In the genomic region with DNA sequence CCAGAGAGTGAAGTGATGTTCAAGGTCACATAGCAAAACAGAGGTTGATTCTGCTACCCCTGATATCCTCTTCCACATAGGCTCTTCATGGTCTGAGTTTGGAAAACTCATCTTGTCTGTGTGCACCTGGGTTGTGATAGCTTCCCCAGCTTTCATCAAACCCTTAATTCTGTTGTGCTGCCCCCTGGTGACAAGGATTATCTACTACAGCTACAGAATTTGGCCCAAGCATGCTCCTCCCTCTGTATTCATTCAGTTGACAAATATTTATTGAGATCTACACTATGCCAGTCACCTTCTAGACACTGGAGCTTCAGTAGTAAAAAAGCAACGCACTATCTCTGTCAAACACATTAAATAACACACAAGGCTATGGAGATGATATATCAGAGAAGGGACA, we compare ENCODE assay signal across 8 cellular contexts. TPM values are rescaled to one million over a fixed set of nuclear protein-coding genes. Genes with fewer than 3 reads are reported as not detected.
DNase-seq lines count a peak whose midpoint lies in the region; ATAC-seq, FAIRE-seq and TF ChIP-seq lines count a peak whose summit lies in the region.

No MANE protein-coding gene starts in this region.

- H3K27ac Mint-ChIP-seq in immature natural killer cell: no peak overlapping the region

- TF ChIP-seq RAD21 in GM12878 (IDR thresholded peaks at IDR 0.05; ENCODE audit: insufficient read depth, low read depth, low read length): peak; percentile 58

- SMC1A ChIA-PET in GM12878 (lab: Charles Lee; ENCODE audit: uncharacterized antibody, unreplicated experiment): interaction anchor here (0.6 to 2.7 kb wide), 36 partner anchors 13 to 527 kb away, joined by 3 to 237 read pairs (median 7); a partner anchor contains a TSS

- peak; percentile 67 for TF ChIP-seq CTCF in cardiac muscle cell (IDR thresholded peaks at IDR 0.05; ENCODE audit: low read depth, low read length)
- peak; percentile 53 for TF ChIP-seq CTCF in NB4 (IDR thresholded peaks at IDR 0.05; ENCODE audit: low read depth, low read length)
- peak; percentile 59 to 68 (median 64); a peak in 5 of 6 replicates for TF ChIP-seq CTCF in GM12878 (IDR thresholded peaks at IDR 0.05 in 2 of 3, conservative IDR thresholded peaks at IDR 0.05 in 1 of 3; ENCODE audit: control insufficient read depth in 2 of 3, extremely low read depth in 1 of 3, insufficient read depth in 1 of 3, low read depth in 3 of 3, low read length in 3 of 3)

- no peaks in the 10 kb centered on the region for H3K36me3 ChIP-seq in cardiac muscle cell
- no peaks in the 10 kb centered on the region for H3K36me3 ChIP-seq in GM12878 (ENCODE audit: control insufficient read depth in 2 of 2, insufficient read depth in 2 of 2, low read length in 1 of 2)

- H3K27me3 ChIP-seq in cardiac muscle cell (no peaks in the 10 kb centered on the region), GM12878 (replicated peaks in 1 of 2; ENCODE audit: control insufficient read depth in 2 of 2, insufficient read depth in 2 of 2, low read length in 1 of 2) (peaks cover 0 to 3% of the 10 kb centered on the region in 2 experiments; a peak in 1 of 4 replicates)

- TF ChIP-seq POLR2A in NB4 (IDR thresholded peaks at IDR 0.05; ENCODE audit: extremely low read depth, insufficient read length) (no peak), GM12878 (IDR thresholded peaks at IDR 0.05; ENCODE audit: low read depth, low read length) (no peak)

- no peaks in the 10 kb centered on the region for H3K79me2 ChIP-seq in GM12878 (ENCODE audit: control insufficient read depth, insufficient read depth, low read length)

- RAD21 ChIA-PET in GM12878 (lab: Charles Lee; ENCODE audit: unreplicated experiment): interaction anchor here (0.7 to 2.7 kb wide), 27 partner anchors 18 to 351 kb away, joined by 3 to 184 read pairs (median 6); a partner anchor contains a TSS

- no peak overlapping the region for H3K4me3 Mint-ChIP-seq in immature natural killer cell

- H3K4me1 ChIP-seq in cardiac muscle cell (ENCODE audit: low read depth) (peaks cover 5% of the 10 kb centered on the region), GM12878 (ENCODE audit: control insufficient read depth, insufficient read depth, low read length) (no peaks in the 10 kb centered on the region)

- no peaks in the 10 kb centered on the region for H4K20me1 ChIP-seq in GM12878 (ENCODE audit: control insufficient read depth, insufficient read depth)

- no TSS peak for BruUV-seq in GM12878 (replicated peaks; lab: Mats Ljungman, UMichigan)

- peaks cover 0 to 2% (median 0%) of the 10 kb centered on the region in 6 donors for H3K9me3 Mint-ChIP-seq in immature natural killer cell

- no peak overlapping the region for H2AFZ ChIP-seq in GM12878 (ENCODE audit: control insufficient read depth, low read depth, low read length)

- DNase-seq in cardiac muscle cell (ENCODE audit: low read depth in 1 of 2, low spot score in 1 of 2): peak; percentile 70 to 71
- DNase-seq in Right ventricle myocardium inferior (ENCODE audit: missing footprints): no peak
- peak; percentile 53 for DNase-seq in NB4 (ENCODE audit: low read depth)
- peak; percentile 3 to 34 for DNase-seq in SW 1271 (lab: John Stamatoyannopoulos, UW)
- DNase-seq in GM12878 (ENCODE audit: low read depth, low spot score): no peak
- peak; percentile 6 to 38 (median 36) for DNase-seq in immature natural killer cell
- DNase-seq in stimulated activated CD4-positive, alpha-beta T cell treated with anti-CD3 and anti-CD28 coated beads, Interleukin-15, amount 100 ng/mL, for 24 hours: peak; percentile 58

- 0% methylated on average over 1 of the region's 1 CpG for WGBS in GM12878 (ENCODE audit: insufficient coverage, insufficient replicate concordance, low lambda C conversion rate, missing lambda C conversion rate)

- H3K4me2 ChIP-seq in GM12878 (ENCODE audit: control insufficient read depth, insufficient read depth): no peak overlapping the region

- peak; percentile 93 for FAIRE-seq in GM12878 (lab: Jason Lieb, UNC)

- CTCF ChIA-PET in GM12878 (lab: Yijun Ruan, JAX): interaction anchor here (0.6 to 2.7 kb wide), 56 partner anchors 9 to 1802 kb away, joined by 3 to 640 read pairs (median 5); a partner anchor contains a TSS

- H3K36me3 Mint-ChIP-seq in immature natural killer cell: no peaks in the 10 kb centered on the region

- in situ Hi-C loops in GM12878 (cut with MboI): loop anchor here (5.0 kb wide), 1 partner anchor 92 kb away; no protein-coding TSS in a partner anchor

- no peak overlapping the region for H3K27ac ChIP-seq in cardiac muscle cell
- no peak overlapping the region for H3K27ac ChIP-seq in GM12878 (ENCODE audit: control insufficient read depth, insufficient read depth)

- H3K4me3 ChIP-seq in cardiac muscle cell (no peak overlapping the region), NB4 (ENCODE audit: low read depth, low read length) (no peak overlapping the region), GM12878 (no peak overlapping the region)

- TF ChIP-seq EP300 in GM12878 (IDR thresholded peaks at IDR 0.05; ENCODE audit: borderline replicate concordance in 1 of 2, control insufficient read depth in 1 of 2, low read depth in 2 of 2, low read length in 2 of 2): no peak

- no peak overlapping the region for H3K9ac ChIP-seq in GM12878 (ENCODE audit: control insufficient read depth, insufficient read depth, low read length)

- H3K27me3 Mint-ChIP-seq in immature natural killer cell (ENCODE audit: low read depth in 3 of 3): peaks cover 0 to 4% (median 4%) of the 10 kb centered on the region in 3 donors

- POLR2A ChIA-PET in GM12878 (lab: Charles Lee): interaction anchor here (0.6 to 1.4 kb wide), 6 partner anchors 41 to 111 kb away, joined by 3 read pairs; no protein-coding TSS in a partner anchor

- intact Hi-C loops in Right ventricle myocardium inferior (cut with DNase I) (loop anchor here (5.0 kb wide), 3 partner anchors 42 to 107 kb away; no protein-coding TSS in a partner anchor), GM12878 (cut with micrococcal nuclease; ENCODE audit: unreplicated experiment) (loop anchor here (1.0 kb wide), 2 partner anchors 95 to 109 kb away; no protein-coding TSS in a partner anchor)

- no peaks in the 10 kb centered on the region for H3K4me1 Mint-ChIP-seq in immature natural killer cell

- no peaks in the 10 kb centered on the region for H3K9me3 ChIP-seq in cardiac muscle cell (ENCODE audit: low read depth)
- H3K9me3 ChIP-seq in GM12878 (replicated peaks; ENCODE audit: control insufficient read depth, insufficient read depth, low read length): no peaks in the 10 kb centered on the region

- no peak for ATAC-seq in Right ventricle myocardium inferior
- ATAC-seq in HG02588 (IDR thresholded peaks at IDR 0.05; ENCODE audit: unreplicated experiment): peak; percentile 63
- peak; percentile 93 for ATAC-seq in GM12878

RNA-seq across cellular contexts. Expression of a gene that starts 50.4 kb away (rescaled TPM):
- 1.4 and 4.5 TPM in 2 replicates for total RNA-seq in cardiac muscle cell
- polyA plus RNA-seq in cardiac muscle cell: 4.5 and 6.1 TPM in 2 replicates
- 4.5 TPM for total RNA-seq in Right ventricle myocardium inferior
- total RNA-seq in GM12878 (2013; cell fraction: nucleolus; rRNA removed): not detected in 2 replicates
- 0.05 and 0.06 TPM in 2 replicates for total RNA-seq in GM12878 (2014; rRNA removed)
- 0.09 and 0.18 TPM in 2 replicates for total RNA-seq in GM12878 (2014; rRNA removed; fragmentation: Illumina TruSeq; extraction: Trizol)
- 0.13 TPM in 1 of 2 replicates, not detected in the other for total RNA-seq in GM12878 (2021)
- not detected for polyA plus RNA-seq in GM12878 (2011; ENCODE audit: low read depth)
- polyA plus RNA-seq in GM12878 (2011; rRNA removed): 0.91 and 1.3 TPM in 2 replicates
- polyA plus RNA-seq in GM12878 (2011; cell fraction: cytosol; rRNA removed): 0.52 and 1.2 TPM in 2 replicates
- polyA plus RNA-seq in GM12878 (2011; cell fraction: nucleus; rRNA removed): 0.40 and 0.69 TPM in 2 replicates
- polyA plus RNA-seq in GM12878 (2012): not detected in 2 replicates
- polyA plus RNA-seq in GM12878 (2014; fragmentation: Illumina TruSeq; extraction: Trizol): 0.09 and 0.25 TPM in 2 replicates
- under 1 TPM; 0.05 to 0.07 TPM for polyA plus RNA-seq in GM12878 (2014; fragmentation: Nextera tagmentation; extraction: Ambion mirVana)
- polyA plus RNA-seq in GM12878 (2014; rRNA removed): 0.05 and 0.22 TPM in 2 replicates
- not detected for polyA plus RNA-seq in GM12878 (2016; fragmentation: Nextera tagmentation; extraction: Ambion mirVana)
- polyA minus RNA-seq in GM12878 (2011; rRNA and poly(A)+ RNA removed): 0.26 and 0.66 TPM in 2 replicates
- 0.62 and 0.67 TPM in 2 replicates for polyA minus RNA-seq in GM12878 (2011; cell fraction: cytosol; rRNA and poly(A)+ RNA removed)
- polyA minus RNA-seq in GM12878 (2011; cell fraction: nucleus; rRNA and poly(A)+ RNA removed): 0.29 TPM in 1 of 2 replicates, not detected in the other
- polyA plus RNA-seq in immature natural killer cell: 1 to 10 TPM in 1 of 3 donors, under 1 TPM in 1, not detected in 1; 0.37 to 1.2 TPM

RNA-seq across cellular contexts. Expression of a gene that starts 60.0 kb away (rescaled TPM):
- total RNA-seq in cardiac muscle cell (2.2 and 3.4 TPM in 2 replicates), Right ventricle myocardium inferior (not detected), GM12878 (2014; rRNA removed) (not detected in 2 replicates), GM12878 (2014; rRNA removed; fragmentation: Illumina TruSeq; extraction: Trizol) (not detected in 2 replicates), GM12878 (2021) (not detected in 2 replicates)
- polyA plus RNA-seq in cardiac muscle cell (1.8 and 6.4 TPM in 2 replicates), GM12878 (2011; rRNA removed) (not detected in 2 replicates), GM12878 (2014; fragmentation: Illumina TruSeq; extraction: Trizol) (not detected in 2 replicates), GM12878 (2014; fragmentation: Nextera tagmentation; extraction: Ambion mirVana) (not detected), GM12878 (2014; rRNA removed) (not detected in 2 replicates), GM12878 (2016; fragmentation: Nextera tagmentation; extraction: Ambion mirVana) (not detected), immature natural killer cell (not detected)
- not detected in 2 replicates for total RNA-seq in GM12878 (2013; cell fraction: nucleolus; rRNA removed)
- polyA plus RNA-seq in GM12878 (2011; ENCODE audit: low read depth): not detected
- polyA plus RNA-seq in GM12878 (2011; cell fraction: cytosol; rRNA removed): not detected in 2 replicates
- polyA plus RNA-seq in GM12878 (2011; cell fraction: nucleus; rRNA removed): not detected in 2 replicates
- polyA plus RNA-seq in GM12878 (2012): not detected in 2 replicates
- not detected in 2 replicates for polyA minus RNA-seq in GM12878 (2011; rRNA and poly(A)+ RNA removed)
- polyA minus RNA-seq in GM12878 (2011; cell fraction: cytosol; rRNA and poly(A)+ RNA removed): not detected in 2 replicates
- polyA minus RNA-seq in GM12878 (2011; cell fraction: nucleus; rRNA and poly(A)+ RNA removed): not detected in 2 replicates

Comparison
In these comparisons a context has a peak if more than half of its experiments do, and no peak if none do; other contexts are left out.
1. DNase-seq: peak in cardiac muscle cell (2 of 2), NB4 (single experiment), SW 1271 (2 of 2), immature natural killer cell (3 of 3) and stimulated activated CD4-positive, alpha-beta T cell treated with anti-CD3 and anti-CD28 coated beads, Interleukin-15, amount 100 ng/mL, for 24 hours (single experiment); none in Right ventricle myocardium inferior (single experiment) and GM12878 (single experiment).
2. Peak in every context shown above with its lines, with median percentiles within 50 percentile points of each other: CTCF ChIP-seq.